ENCODE assay signal across 25 cellular contexts in genomic region chr4:132763465-132763864, GRCh38.
"Had no signal": no experiment of that assay in that cellular context is flagged by ENCODE, and none has a peak within 500 bp of the region (broad histone marks: within the 10 kb centered on the region; RNA-seq: fewer than 3 reads in every experiment).

No MANE protein-coding gene starts in this region.

- DNase-seq: activated CD4-positive, alpha-beta memory T cell treated with anti-CD3 and anti-CD28 coated beads, Interleukin-2, amount 10 ng/mL, durations not matched to agents 7 days and 5 days; activated CD4-positive, alpha-beta T cell treated with anti-CD3 and anti-CD28 coated beads, Interleukin-2, amount 10 ng/mL, durations not matched to agents 24 days and 14 days; activated effector memory CD4-positive, alpha-beta T cell treated with Interleukin-2 at 50 U/mL for 16 hours; activated naive CD4-positive, alpha-beta T cell treated with anti-CD3 and anti-CD28 coated beads for 36 hours; activated naive CD8-positive, alpha-beta T cell treated with anti-CD3 and anti-CD28 coated beads, Interleukin-2, amount 10 ng/mL, durations not matched to agents 7 days and 5 days; activated T-cell treated with anti-CD3 and anti-CD28 coated beads, Interleukin-2, amount 50 U/mL, for 72 hours; amniotic stem cell; colonic mucosa; endodermal cell; esophagus squamous epithelium; gastrocnemius medialis; hypothalamus; left cardiac atrium; nephron progenitor cell; pancreas; sigmoid colon; stimulated activated CD4-positive, alpha-beta T cell treated with anti-CD3 and anti-CD28 coated beads, Interleukin-15, amount 100 ng/mL, for 24 hours; stimulated activated naive CD4-positive, alpha-beta T cell treated with Interleukin-2 at 50 U/mL for 16 hours; substantia nigra; thyroid gland had no signal

- ATAC-seq: activated CD4-positive, CD25-positive, alpha-beta regulatory T cell treated with anti-CD3 and anti-CD28 coated beads, Interleukin-2, amount 50 U/mL, for 24 hours; activated T-cell treated with anti-CD3 and anti-CD28 coated beads, Interleukin-2, amount 50 U/mL, for 72 hours; gastrocnemius medialis; left cardiac atrium; pancreas had no signal

- H3K4me3 Mint-ChIP-seq: activated CD4-positive, alpha-beta memory T cell treated with anti-CD3 and anti-CD28 coated beads, Interleukin-2, amount 10 ng/mL, durations not matched to agents 7 days and 5 days; activated CD4-positive, alpha-beta T cell treated with anti-CD3 and anti-CD28 coated beads, Interleukin-2, amount 10 ng/mL, durations not matched to agents 24 days and 14 days; activated naive CD4-positive, alpha-beta T cell treated with anti-CD3 and anti-CD28 coated beads for 36 hours; activated naive CD8-positive, alpha-beta T cell treated with anti-CD3 and anti-CD28 coated beads, Interleukin-2, amount 10 ng/mL, durations not matched to agents 7 days and 5 days; activated T-cell treated with anti-CD3 and anti-CD28 coated beads, Interleukin-2, amount 50 U/mL, for 72 hours; endodermal cell; nephron progenitor cell; T-helper 2 cell treated with Interferon-gamma antibody and Interleukin-4, amounts not matched to agents 5 μg/mL and 100 μg/mL, for 36 hours had no signal

- H3K36me3 Mint-ChIP-seq: activated naive CD8-positive, alpha-beta T cell treated with anti-CD3 and anti-CD28 coated beads, Interleukin-2, amount 10 ng/mL, durations not matched to agents 7 days and 5 days had no signal

- H3K4me2 ChIP-seq: smooth muscle cell had no signal

- H3K9me3 ChIP-seq: breast epithelium, colonic mucosa, esophagus squamous epithelium, gastrocnemius medialis, pancreas, sigmoid colon, thyroid gland had no signal

- H3K4me1 ChIP-seq: breast epithelium, colonic mucosa, esophagus squamous epithelium, gastrocnemius medialis, pancreas, sigmoid colon, thyroid gland had no signal

- H3K27ac Mint-ChIP-seq: activated CD4-positive, alpha-beta memory T cell treated with anti-CD3 and anti-CD28 coated beads, Interleukin-2, amount 10 ng/mL, durations not matched to agents 7 days and 5 days; activated CD4-positive, alpha-beta T cell treated with anti-CD3 and anti-CD28 coated beads, Interleukin-2, amount 10 ng/mL, durations not matched to agents 24 days and 14 days; activated naive CD4-positive, alpha-beta T cell treated with anti-CD3 and anti-CD28 coated beads for 36 hours; activated naive CD8-positive, alpha-beta T cell treated with anti-CD3 and anti-CD28 coated beads, Interleukin-2, amount 10 ng/mL, durations not matched to agents 7 days and 5 days; activated T-cell treated with anti-CD3 and anti-CD28 coated beads, Interleukin-2, amount 50 U/mL, for 72 hours; nephron progenitor cell; T-helper 2 cell treated with Interferon-gamma antibody and Interleukin-4, amounts not matched to agents 5 μg/mL and 100 μg/mL, for 36 hours had no signal

- H3K4me3 ChIP-seq: breast epithelium, colonic mucosa, esophagus squamous epithelium, gastrocnemius medialis, pancreas, sigmoid colon, smooth muscle cell, thyroid gland had no signal

- H3K36me3 ChIP-seq: breast epithelium, colonic mucosa, esophagus squamous epithelium, gastrocnemius medialis, pancreas, sigmoid colon, thyroid gland had no signal

- H3K27me3 Mint-ChIP-seq: activated CD4-positive, alpha-beta memory T cell treated with anti-CD3 and anti-CD28 coated beads, Interleukin-2, amount 10 ng/mL, durations not matched to agents 7 days and 5 days; activated CD4-positive, alpha-beta T cell treated with anti-CD3 and anti-CD28 coated beads, Interleukin-2, amount 10 ng/mL, durations not matched to agents 24 days and 14 days; activated naive CD8-positive, alpha-beta T cell treated with anti-CD3 and anti-CD28 coated beads, Interleukin-2, amount 10 ng/mL, durations not matched to agents 7 days and 5 days had no signal

- H3K27me3 ChIP-seq: breast epithelium, colonic mucosa, esophagus squamous epithelium, gastrocnemius medialis, pancreas, sigmoid colon, thyroid gland had no signal

- H3K4me1 Mint-ChIP-seq: activated CD4-positive, alpha-beta memory T cell treated with anti-CD3 and anti-CD28 coated beads, Interleukin-2, amount 10 ng/mL, durations not matched to agents 7 days and 5 days; activated CD4-positive, alpha-beta T cell treated with anti-CD3 and anti-CD28 coated beads, Interleukin-2, amount 10 ng/mL, durations not matched to agents 24 days and 14 days; activated naive CD8-positive, alpha-beta T cell treated with anti-CD3 and anti-CD28 coated beads, Interleukin-2, amount 10 ng/mL, durations not matched to agents 7 days and 5 days; endodermal cell; nephron progenitor cell had no signal

- H3K27ac ChIP-seq: breast epithelium, colonic mucosa, esophagus squamous epithelium, gastrocnemius medialis, pancreas, sigmoid colon, thyroid gland, VCaP had no signal

- H3K9me3 Mint-ChIP-seq: activated CD4-positive, alpha-beta memory T cell treated with anti-CD3 and anti-CD28 coated beads, Interleukin-2, amount 10 ng/mL, durations not matched to agents 7 days and 5 days; activated CD4-positive, alpha-beta T cell treated with anti-CD3 and anti-CD28 coated beads, Interleukin-2, amount 10 ng/mL, durations not matched to agents 24 days and 14 days; activated naive CD8-positive, alpha-beta T cell treated with anti-CD3 and anti-CD28 coated beads, Interleukin-2, amount 10 ng/mL, durations not matched to agents 7 days and 5 days; endodermal cell; nephron progenitor cell had no signal
